ENCODE assay signal across 8 cellular contexts in the genomic region with DNA sequence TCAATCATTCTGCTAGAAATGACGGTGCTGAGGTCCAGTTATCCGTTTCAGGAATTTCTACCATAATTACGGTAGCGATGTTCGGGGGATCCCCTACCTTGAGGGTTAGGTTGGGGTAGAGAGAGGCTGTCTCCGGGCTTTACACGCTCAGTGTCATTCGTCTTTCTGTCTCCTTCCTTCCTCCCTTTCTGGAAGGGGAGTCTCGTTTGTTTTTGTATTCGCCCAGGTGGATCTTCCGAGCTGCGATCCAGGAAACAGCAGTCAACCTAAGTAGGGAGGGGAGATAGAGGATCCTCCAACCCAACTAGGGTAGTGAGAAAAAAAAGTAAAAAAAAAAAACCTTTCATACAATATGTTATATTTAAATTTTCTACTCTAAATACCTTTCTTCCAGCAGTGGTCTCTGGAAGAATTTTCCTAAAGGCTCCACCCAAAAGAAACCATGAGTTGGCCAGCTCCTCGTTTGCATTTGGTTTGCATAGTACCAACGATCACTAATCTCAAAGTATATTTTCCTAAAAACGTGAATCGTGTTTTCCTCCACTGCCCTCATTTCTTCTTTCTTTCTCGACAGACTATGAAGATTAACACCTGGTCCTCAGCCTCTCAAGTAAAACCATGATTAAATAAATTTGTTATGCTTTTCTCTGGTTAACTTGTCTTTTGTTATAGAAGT. TPM values are rescaled to one million over a fixed set of nuclear protein-coding genes. Genes with fewer than 3 reads are reported as not detected.
A peak's percentile ranks its signal among the peaks of the same experiment; 100 is the strongest.
DNase-seq lines count a peak whose midpoint lies in the region; ATAC-seq and TF ChIP-seq lines count a peak whose summit lies in the region.

No MANE protein-coding gene starts in this region.

- TF ChIP-seq CTCF in left ventricle myocardium inferior (IDR thresholded peaks at IDR 0.05; ENCODE audit: borderline replicate concordance) (no peak), VCaP (conservative IDR thresholded peaks at IDR 0.05) (no peak), hepatocyte (IDR thresholded peaks at IDR 0.05; ENCODE audit: poor library complexity) (no peak)

- peaks cover 6% of the 10 kb centered on the region for H4K20me1 ChIP-seq in hepatocyte (ENCODE audit: insufficient read depth, poor library complexity, severe bottlenecking)

- H3K9me3 ChIP-seq in left ventricle myocardium inferior (replicated peaks): no peaks in the 10 kb centered on the region
- no peaks in the 10 kb centered on the region for H3K9me3 ChIP-seq in hepatocyte (ENCODE audit: low read depth)

- 2% methylated on average over 17 of the region's 17 CpGs for WGBS in hepatocyte (ENCODE audit: low lambda C conversion rate, missing lambda C conversion rate)

- H3K36me3 ChIP-seq in left ventricle myocardium inferior (no peaks in the 10 kb centered on the region), hepatocyte (replicated peaks; ENCODE audit: insufficient read depth, low read depth) (no peaks in the 10 kb centered on the region)

- peaks cover 30% of the 10 kb centered on the region for H3K79me2 ChIP-seq in hepatocyte

- H3K4me1 ChIP-seq in left ventricle myocardium inferior (peaks cover 58% of the 10 kb centered on the region), hepatocyte (ENCODE audit: insufficient read depth) (peaks cover 18% of the 10 kb centered on the region)

- ATAC-seq in Right ventricle myocardium superior (ENCODE audit: poor library complexity) (no peak), HG03097 (IDR thresholded peaks at IDR 0.05; ENCODE audit: low FRiP score, unreplicated experiment) (peak; percentile 26)

- peak overlapping the region; percentile 83 for H3K4me2 ChIP-seq in hepatocyte

- intact Hi-C loops in left ventricle myocardium inferior (cut with micrococcal nuclease) (no loop called here), Right ventricle myocardium superior (cut with DNase I) (no loop called here)

- DNase-seq in left ventricle myocardium inferior (no peak), Right ventricle myocardium superior (no peak), hepatocyte (ENCODE audit: low spot score) (no peak), epidermal melanocyte (ENCODE audit: insufficient read length, low spot score) (no peak), kidney tubule cell (ENCODE audit: low spot score) (no peak)
- peak in 4 of 6 experiments; percentile 35 to 63 (median 52) for DNase-seq in stimulated activated naive CD4-positive, alpha-beta T cell (lab: John Stamatoyannopoulos, UW)

- H3K4me3 ChIP-seq in left ventricle myocardium inferior: peak overlapping the region; percentile 87
- peak overlapping the region; percentile 88 for H3K4me3 ChIP-seq in hepatocyte

- peak overlapping the region; percentile 98 for H3K27ac ChIP-seq in left ventricle myocardium inferior (replicated peaks)
- peak overlapping the region; percentile 94 for H3K27ac ChIP-seq in VCaP
- peak overlapping the region; percentile 96 for H3K27ac ChIP-seq in hepatocyte

- H2AFZ ChIP-seq in hepatocyte: peak overlapping the region; percentile 81

- H3K9me2 ChIP-seq in hepatocyte (replicated peaks; ENCODE audit: insufficient read depth): no peaks in the 10 kb centered on the region

- H3K27me3 ChIP-seq in left ventricle myocardium inferior (ENCODE audit: low read depth) (no peaks in the 10 kb centered on the region), hepatocyte (no peaks in the 10 kb centered on the region)

RNA-seq across cellular contexts. Expression of gene PIK3C2B, which starts 0.6 kb away (rescaled TPM):
- total RNA-seq in left ventricle myocardium inferior (18.5 TPM), Right ventricle myocardium superior (17.7 TPM), hepatocyte (19.7 and 26.0 TPM in 2 replicates)
- 15.5 and 18.8 TPM in 2 replicates for polyA plus RNA-seq in hepatocyte

RNA-seq across cellular contexts. Expression of gene MDM4, which starts 21.0 kb away (rescaled TPM):
- total RNA-seq in left ventricle myocardium inferior (29.3 TPM), Right ventricle myocardium superior (24.2 TPM), hepatocyte (42.3 and 47.8 TPM in 2 replicates)
- 15.4 and 22.5 TPM in 2 replicates for polyA plus RNA-seq in hepatocyte

Comparison
In these comparisons a context has a peak if more than half of its experiments do, and no peak if none do; other contexts are left out.
1. DNase-seq: peak in stimulated activated naive CD4-positive, alpha-beta T cell (4 of 6); none in left ventricle myocardium inferior (single experiment), Right ventricle myocardium superior (single experiment), hepatocyte (single experiment), epidermal melanocyte (single experiment) and kidney tubule cell (single experiment).
2. Peak in every context shown above with its lines, with median percentiles within 50 percentile points of each other: H3K27ac ChIP-seq.